In genomic region chr9:3299872-3300271, GRCh38 we compare ENCODE assay signal across 1 cellular context.
TF ChIP-seq lines count a peak whose summit lies in the region.

No MANE protein-coding gene starts in this region.

TF ChIP-seq in GM12878, 131 proteins besides CTCF, POLR2A, EP300 and RAD21 (continued from another document and continues in another):
- TF ChIP-seq ZBTB40 (IDR thresholded peaks at IDR 0.05; ENCODE audit: borderline replicate concordance) (no peak), CHD4 (IDR thresholded peaks at IDR 0.05) (no peak), FOXK2 (IDR thresholded peaks at IDR 0.05) (no peak), ZBTB33 (IDR thresholded peaks at IDR 0.05) (no peak), TCF7 (IDR thresholded peaks at IDR 0.05; ENCODE audit: borderline replicate concordance) (no peak), NFIC (IDR thresholded peaks at IDR 0.05; ENCODE audit: low read depth, low read length) (peak; percentile 66), HDAC6 (IDR thresholded peaks at IDR 0.05; ENCODE audit: unreplicated experiment) (no peak), NR2C2 (IDR thresholded peaks at IDR 0.05; ENCODE audit: borderline replicate concordance, control insufficient read depth, insufficient read length, low read depth) (no peak), CEBPZ (IDR thresholded peaks at IDR 0.05; ENCODE audit: low read depth, low read length) (no peak), TAF1 (IDR thresholded peaks at IDR 0.05; ENCODE audit: borderline replicate concordance, low read depth, low read length) (no peak), ZNF274 (IDR thresholded peaks at IDR 0.05; ENCODE audit: insufficient read depth, insufficient read length) (no peak), RCOR1 (conservative IDR thresholded peaks at IDR 0.05; ENCODE audit: low read depth, low read length) (0 out of 2 replicates have a peak, but pooled peaks have one; percentile 57), KDM1A (IDR thresholded peaks at IDR 0.05; ENCODE audit: borderline replicate concordance) (no peak), RELB (IDR thresholded peaks at IDR 0.05; ENCODE audit: low read depth) (peak; percentile 72), ZNF592 (IDR thresholded peaks at IDR 0.05) (0 out of 2 replicates have a peak, but pooled peaks have one; percentile 28), NFXL1 (IDR thresholded peaks at IDR 0.05; ENCODE audit: borderline replicate concordance) (no peak), PML (IDR thresholded peaks at IDR 0.05; ENCODE audit: low read length) (no peak), NBN (IDR thresholded peaks at IDR 0.05) (no peak), ZNF622 (IDR thresholded peaks at IDR 0.05) (no peak), SKIL (IDR thresholded peaks at IDR 0.05; ENCODE audit: low read depth, poor library complexity, severe bottlenecking) (no peak), RBBP5 (conservative IDR thresholded peaks at IDR 0.05) (no peak), HSF1 (IDR thresholded peaks at IDR 0.05; ENCODE audit: low read depth, low read length) (no peak), POLR2AphosphoS5 (IDR thresholded peaks at IDR 0.05; ENCODE audit: low read length) (no peak), BCL11A (IDR thresholded peaks at IDR 0.05; ENCODE audit: low read depth, low read length) (no peak), BMI1 (IDR thresholded peaks at IDR 0.05; ENCODE audit: borderline replicate concordance) (no peak), WRNIP1 (IDR thresholded peaks at IDR 0.05; ENCODE audit: borderline replicate concordance, low read depth, low read length) (no peak), EGR1 (IDR thresholded peaks at IDR 0.05; ENCODE audit: borderline replicate concordance in 1 of 2, low read depth in 2 of 2, low read length in 2 of 2) (no peak), JUNB (IDR thresholded peaks at IDR 0.05) (peak; percentile 66), BRCA1 (IDR thresholded peaks at IDR 0.05; ENCODE audit: low read depth, low read length) (no peak), CHD1 (IDR thresholded peaks at IDR 0.05; ENCODE audit: low read depth, low read length) (no peak), CREB1 (IDR thresholded peaks at IDR 0.05; ENCODE audit: low read depth) (no peak), RUNX3 (IDR thresholded peaks at IDR 0.05; ENCODE audit: low read length) (no peak), NR2C1 (IDR thresholded peaks at IDR 0.05) (no peak), KLF5 (IDR thresholded peaks at IDR 0.05; ENCODE audit: partially characterized antibody) (no peak), CBX5 (IDR thresholded peaks at IDR 0.05; ENCODE audit: low read depth) (no peak), PRDM15 (CRISPR knock-in tag; IDR thresholded peaks at IDR 0.05) (no peak), MYC (IDR thresholded peaks at IDR 0.05; ENCODE audit: insufficient read depth, insufficient read length, insufficient replicate concordance, low read length, severe bottlenecking) (no peak), PAX8 (IDR thresholded peaks at IDR 0.05) (no peak), CBFB (IDR thresholded peaks at IDR 0.05; ENCODE audit: low read depth) (no peak)
